ENCODE assay signal across 21 cellular contexts in the genomic region with DNA sequence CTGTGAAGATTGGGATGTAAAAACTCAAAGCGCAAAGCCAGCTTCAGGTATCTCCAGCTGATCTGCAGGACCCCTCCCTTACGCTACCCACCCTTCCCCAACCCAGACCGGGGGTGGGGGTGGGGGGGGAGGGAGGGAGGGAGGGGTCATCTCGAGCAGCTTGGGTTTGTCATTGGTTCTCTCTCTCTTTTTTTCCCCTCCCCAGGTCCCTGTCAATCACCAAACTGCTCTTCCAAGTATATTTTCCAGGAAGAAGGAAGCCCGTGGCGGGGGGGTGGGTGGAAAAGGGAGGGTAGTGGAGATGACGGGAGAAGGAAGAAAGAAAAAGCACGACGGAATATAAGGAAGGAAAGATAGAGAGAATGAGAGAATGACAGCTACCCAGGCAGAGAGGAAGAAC. TPM values are rescaled to one million over a fixed set of nuclear protein-coding genes. Genes with fewer than 3 reads are reported as not detected.
A peak's percentile ranks its signal among the peaks of the same experiment; 100 is the strongest.
DNase-seq lines count a peak whose midpoint lies in the region; ATAC-seq and TF ChIP-seq lines count a peak whose summit lies in the region.
"Had no signal": no experiment of that assay in that cellular context is flagged by ENCODE, and none has a peak within 500 bp of the region (broad histone marks: within the 10 kb centered on the region; RNA-seq: fewer than 3 reads in every experiment).

No MANE protein-coding gene starts in this region.

- H2BK15ac ChIP-seq in IMR-90 (ENCODE audit: low read depth, low read length) (no peak overlapping the region), neuronal stem cell (ENCODE audit: low read length) (no peak overlapping the region)

- TF ChIP-seq RAD21 in IMR-90 (IDR thresholded peaks at IDR 0.05; ENCODE audit: low read length): no peak

- H3K79me1 ChIP-seq in IMR-90 (ENCODE audit: low read depth in 1 of 2, low read length in 2 of 2) (peaks cover 0 to 10% of the 10 kb centered on the region in 2 experiments; a peak in 3 of 4 replicates), neuronal stem cell (ENCODE audit: low read depth, low read length) (no peaks in the 10 kb centered on the region)

- no peak for TF ChIP-seq POLR2A in IMR-90 (IDR thresholded peaks at IDR 0.05; ENCODE audit: low read depth, low read length)

- no peak overlapping the region for H3K18ac ChIP-seq in IMR-90 (ENCODE audit: low read depth, low read length)
- H3K18ac ChIP-seq in neuronal stem cell (ENCODE audit: low read length): no peak overlapping the region

- no peaks in the 10 kb centered on the region for H3K9me3 ChIP-seq in IMR-90 (ENCODE audit: control insufficient read depth, insufficient read depth, low read length)
- no peaks in the 10 kb centered on the region for H3K9me3 ChIP-seq in iPS-18c (ENCODE audit: control insufficient read depth, insufficient read depth, low read length)
- peaks cover 0 to 7% of the 10 kb centered on the region in 2 donors for H3K9me3 ChIP-seq in neuronal stem cell (replicated peaks in 1 of 2; ENCODE audit: control insufficient read depth in 2 of 2, insufficient read depth in 1 of 2, low read depth in 1 of 2, low read length in 2 of 2)

- H3K56ac ChIP-seq in IMR-90 (ENCODE audit: extremely low read depth, insufficient read depth, low read length): no peak overlapping the region

- H4K8ac ChIP-seq in IMR-90 (ENCODE audit: low read depth in 2 of 2, low read length in 2 of 2) (no peak overlapping the region), neuronal stem cell (ENCODE audit: low read depth, low read length) (no peak overlapping the region)

- no peak overlapping the region for H2AK9ac ChIP-seq in IMR-90 (replicated peaks; ENCODE audit: low read depth, low read length, poor library complexity)

- no TSS peak for BruUV-seq in IMR-90 (replicated peaks; lab: Mats Ljungman, UMichigan)

- H3K14ac ChIP-seq in IMR-90 (replicated peaks; ENCODE audit: low read depth, low read length): no peak overlapping the region
- no peak overlapping the region for H3K14ac ChIP-seq in neuronal stem cell (ENCODE audit: low read length)

- intact Hi-C loops in IMR-90 (cut with micrococcal nuclease): no loop called here

- no peak overlapping the region for H3K4me3 ChIP-seq in IMR-90 (ENCODE audit: insufficient read depth, low read depth, low read length)
- peak overlapping the region; percentile 52 for H3K4me3 ChIP-seq in iPS-18c (ENCODE audit: insufficient read depth, low read depth, low read length)
- no peak overlapping the region for H3K4me3 ChIP-seq in neuronal stem cell (ENCODE audit: low read length in 2 of 2)

- TF ChIP-seq CTCF in IMR-90 (conservative IDR thresholded peaks at IDR 0.05; ENCODE audit: low read depth, low read length): no peak

- H3K23ac ChIP-seq in IMR-90 (ENCODE audit: low read depth, low read length): no peak overlapping the region
- no peak overlapping the region for H3K23ac ChIP-seq in neuronal stem cell (ENCODE audit: low read depth, low read length, poor library complexity)

- no peak overlapping the region; the same call in 1 of the 2 replicates for H4K5ac ChIP-seq in IMR-90 (ENCODE audit: low read depth, low read length)

- H4K20me1 ChIP-seq in IMR-90 (ENCODE audit: insufficient read depth, low read length): peaks cover 10% of the 10 kb centered on the region

- CTCF ChIA-PET in IMR-90 (lab: Yijun Ruan, JAX): interaction anchor here (0.6 to 1.0 kb wide), 2 partner anchors 392 to 654 kb away, joined by 3 read pairs; no protein-coding TSS in a partner anchor

- peaks cover 3% of the 10 kb centered on the region; the same call in 1 of the 2 replicates for H3K27me3 ChIP-seq in IMR-90 (ENCODE audit: control insufficient read depth, insufficient read depth, low read length)
- no peaks in the 10 kb centered on the region for H3K27me3 ChIP-seq in neuronal stem cell (ENCODE audit: control insufficient read depth in 3 of 3, insufficient read depth in 3 of 3, low read depth in 1 of 3, low read length in 3 of 3)

- H3K9ac ChIP-seq in IMR-90 (ENCODE audit: low read depth, low read length) (no peak overlapping the region), neuronal stem cell (ENCODE audit: low read depth, low read length, poor library complexity) (no peak overlapping the region)

- H3K4ac ChIP-seq in IMR-90 (ENCODE audit: low read depth, low read length) (no peak overlapping the region), neuronal stem cell (ENCODE audit: low read length) (no peak overlapping the region)

- dilution Hi-C loops in IMR-90 (cut with HindIII; ENCODE audit: low sequenced_read_pairs, unreplicated experiment): no loop called here

- no peak overlapping the region for H2BK20ac ChIP-seq in IMR-90 (ENCODE audit: low read depth, low read length)

- peaks cover 5% of the 10 kb centered on the region; the same call in 1 of the 2 replicates for H3K4me1 ChIP-seq in IMR-90 (ENCODE audit: control insufficient read depth, insufficient read depth, low read length)
- peaks cover 8 to 11% of the 10 kb centered on the region in 2 donors for H3K4me1 ChIP-seq in neuronal stem cell (ENCODE audit: control insufficient read depth in 2 of 2, insufficient read depth in 1 of 2, low read depth in 1 of 2, low read length in 2 of 2)

- H3K36me3 ChIP-seq in IMR-90 (ENCODE audit: control insufficient read depth, insufficient read depth, low read length) (peaks cover 11% of the 10 kb centered on the region), neuronal stem cell (replicated peaks in 1 of 2; ENCODE audit: control insufficient read depth in 2 of 2, insufficient read depth in 2 of 2, low read length in 2 of 2) (peaks cover 7 to 39% of the 10 kb centered on the region in 2 donors)

- H3K9me1 ChIP-seq in IMR-90 (ENCODE audit: insufficient read depth, low read length): no peaks in the 10 kb centered on the region

- no peak overlapping the region for H2BK12ac ChIP-seq in neuronal stem cell (ENCODE audit: low read length)

- WGBS in IMR-90 (ENCODE audit: extremely low coverage in 2 of 2, insufficient read length in 1 of 2), 2 experiments: no CpG with 5 or more reads among the region's 9 CpGs
- no CpG with 5 or more reads among the region's 9 CpGs for WGBS in neuronal stem cell (ENCODE audit: extremely low coverage in 2 of 2, insufficient read length in 2 of 2, insufficient replicate concordance in 1 of 2), 2 donors

- H2AK5ac ChIP-seq in IMR-90 (ENCODE audit: low read depth, low read length): no peak overlapping the region
- H2AK5ac ChIP-seq in neuronal stem cell (ENCODE audit: low read depth, low read length): no peak overlapping the region

- no peak overlapping the region for H4K91ac ChIP-seq in IMR-90 (ENCODE audit: insufficient read depth, low read depth, low read length)
- no peak overlapping the region for H4K91ac ChIP-seq in neuronal stem cell (ENCODE audit: low read depth, low read length, poor library complexity)

- DNase-seq in ELF-1 (ENCODE audit: low read depth, low spot score) (peak; percentile 65), IMR-90 (no peak), neuronal stem cell (ENCODE audit: low spot score) (no peak), GM19240 (ENCODE audit: insufficient read length, low spot score) (no peak), globus pallidus (ENCODE audit: low spot score) (no peak), GM03348 (ENCODE audit: low spot score) (no peak)
- DNase-seq: activated CD4-positive, CD25-positive, alpha-beta regulatory T cell; activated CD8-positive, alpha-beta T cell treated with anti-CD3 and anti-CD28 coated beads, Interleukin-2, amount 10 ng/mL, durations not matched to agents 7 days and 5 days; activated naive CD4-positive, alpha-beta T cell treated with anti-CD3 and anti-CD28 coated beads for 36 hours; activated T-cell treated with anti-CD3 and anti-CD28 coated beads, Interleukin-2, amount 50 U/mL, for 4 hours; CD4-positive, alpha-beta memory T cell; central memory CD4-positive, alpha-beta T cell; DMS53; hippocampal formation; left colon; NCI-H2107; NCI-H524 treated with DMSO at 0.1 percent for 48 hours; T-helper 9 cell had no signal

- H2AFZ ChIP-seq in IMR-90 (replicated peaks; ENCODE audit: low read length, poor library complexity) (no peak overlapping the region), neuronal stem cell (ENCODE audit: low read length) (peak overlapping the region; percentile 29)

- H2BK5ac ChIP-seq in IMR-90 (ENCODE audit: low read depth, low read length, poor library complexity, severe bottlenecking) (no peak overlapping the region), neuronal stem cell (ENCODE audit: low read length) (no peak overlapping the region)

- in situ Hi-C loops in IMR-90 (cut with MboI; ENCODE audit: low sequenced_read_pairs): no loop called here

- no peak; the same call in 1 of the 2 replicates for ATAC-seq in IMR-90 (ENCODE audit: low read depth)
- ATAC-seq: activated CD8-positive, alpha-beta T cell treated with anti-CD3 and anti-CD28 coated beads, Interleukin-2, amount 10 ng/mL, durations not matched to agents 7 days and 5 days; activated T-cell treated with anti-CD3 and anti-CD28 coated beads, Interleukin-2, amount 50 U/mL, for 4 hours; left colon had no signal

- peak overlapping the region; percentile 51 for H3K4me2 ChIP-seq in IMR-90 (ENCODE audit: low read depth, low read length)
- H3K4me2 ChIP-seq in neuronal stem cell (ENCODE audit: insufficient read depth, low read length, poor library complexity, severe bottlenecking): no peak overlapping the region

- H3K27ac ChIP-seq in IMR-90 (ENCODE audit: insufficient read depth, low read length) (no peak overlapping the region), neuronal stem cell (replicated peaks; ENCODE audit: low read length) (no peak overlapping the region)

- POLR2A ChIA-PET in IMR-90 (lab: Charles Lee; ENCODE audit: unreplicated experiment): no interaction called here

- H2BK120ac ChIP-seq in IMR-90 (ENCODE audit: low read depth, low read length) (no peak overlapping the region), neuronal stem cell (ENCODE audit: low read depth, low read length) (no peak overlapping the region)

TF ChIP-seq in IMR-90, 13 proteins besides CTCF, POLR2A, EP300 and RAD21 (continues in another document):
- TF ChIP-seq, protein P1, sequence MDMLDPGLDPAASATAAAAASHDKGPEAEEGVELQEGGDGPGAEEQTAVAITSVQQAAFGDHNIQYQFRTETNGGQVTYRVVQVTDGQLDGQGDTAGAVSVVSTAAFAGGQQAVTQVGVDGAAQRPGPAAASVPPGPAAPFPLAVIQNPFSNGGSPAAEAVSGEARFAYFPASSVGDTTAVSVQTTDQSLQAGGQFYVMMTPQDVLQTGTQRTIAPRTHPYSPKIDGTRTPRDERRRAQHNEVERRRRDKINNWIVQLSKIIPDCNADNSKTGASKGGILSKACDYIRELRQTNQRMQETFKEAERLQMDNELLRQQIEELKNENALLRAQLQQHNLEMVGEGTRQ (IDR thresholded peaks at IDR 0.05; ENCODE audit: low read depth, low read length): no peak
- no peak for TF ChIP-seq RCOR1 (IDR thresholded peaks at IDR 0.05; ENCODE audit: insufficient replicate concordance, low read length)

RNA-seq across cellular contexts. Expression of a gene that starts 17.9 kb away (rescaled TPM):
- total RNA-seq in IMR-90 (2012; rRNA removed): 0.83 and 0.90 TPM in 2 replicates
- 4.8 and 5.2 TPM in 2 replicates for polyA plus RNA-seq in IMR-90 (2012; rRNA removed)
- polyA plus RNA-seq in IMR-90 (2012; cell fraction: cytosol; rRNA removed): 1.9 and 2.5 TPM in 2 replicates
- 5.5 and 7.8 TPM in 2 replicates for polyA plus RNA-seq in IMR-90 (2012; cell fraction: nucleus; rRNA removed; ENCODE audit: low replicate concordance)
- polyA plus RNA-seq in neuronal stem cell (2013, experiment 1 of 2): 81.5 TPM
- 85.5 TPM for polyA plus RNA-seq in neuronal stem cell (2013, experiment 2 of 2)
- total RNA-seq: activated CD8-positive, alpha-beta T cell treated with anti-CD3 and anti-CD28 coated beads, Interleukin-2, amount 10 ng/mL, durations not matched to agents 7 days and 5 days; activated naive CD4-positive, alpha-beta T cell treated with anti-CD3 and anti-CD28 coated beads for 36 hours; activated T-cell treated with anti-CD3 and anti-CD28 coated beads, Interleukin-2, amount 50 U/mL, for 4 hours; CD4-positive, alpha-beta memory T cell; dermis microvascular lymphatic vessel endothelial cell; HT-29 had no signal
- polyA plus RNA-seq: CD4-positive, alpha-beta memory T cell had no signal
